7 cellular contexts compared by ENCODE assay signal in genomic region chr2:73163522-73164367, GRCh38. TPM values are rescaled to one million over a fixed set of nuclear protein-coding genes. Genes with fewer than 3 reads are reported as not detected.
DNase-seq lines count a peak whose midpoint lies in the region; ATAC-seq, FAIRE-seq and TF ChIP-seq lines count a peak whose summit lies in the region.

No MANE protein-coding gene starts in this region.

- no peaks in the 10 kb centered on the region for H3K9me1 ChIP-seq in keratinocyte (ENCODE audit: control insufficient read depth, extremely low read depth, insufficient read depth, low read length)

- H2AFZ ChIP-seq in HCT116 (ENCODE audit: low read depth, low read length, poor library complexity, severe bottlenecking), result peak overlapping the region; percentile 59
- no peak overlapping the region for H2AFZ ChIP-seq in keratinocyte (ENCODE audit: control insufficient read depth, low read length)

- intact Hi-C loops in HCT116 (cut with micrococcal nuclease) (loop anchor here (1.0 to 2.0 kb wide), 3 partner anchors 78 to 271 kb away; no protein-coding TSS in a partner anchor), breast epithelium (cut with DNase I; ENCODE audit: low total_unique reads) (no loop called here)

- TF ChIP-seq RAD21 in HCT116 (IDR thresholded peaks at IDR 0.05; ENCODE audit: low read depth), result peak; percentile 86

- no peaks in the 10 kb centered on the region for H3K36me3 ChIP-seq in HCT116 (ENCODE audit: control insufficient read depth in 1 of 2, insufficient read depth in 2 of 2, low read length in 2 of 2)
- no peaks in the 10 kb centered on the region for H3K36me3 ChIP-seq in breast epithelium
- H3K36me3 ChIP-seq in keratinocyte (ENCODE audit: control insufficient read depth in 2 of 2, extremely low read depth in 1 of 2, insufficient read depth in 2 of 2, low read length in 2 of 2), result no peaks in the 10 kb centered on the region

- BruUV-seq in HCT116 (replicated peaks; lab: Mats Ljungman, UMichigan), result no TSS peak

- H3K9me3 ChIP-seq in HCT116 (ENCODE audit: control insufficient read depth in 1 of 2, insufficient read depth in 1 of 2, low read depth in 1 of 2, low read length in 2 of 2) (no peaks in the 10 kb centered on the region), breast epithelium (no peaks in the 10 kb centered on the region), keratinocyte (ENCODE audit: control insufficient read depth, low read depth, low read length) (no peaks in the 10 kb centered on the region)

- CTCF ChIA-PET in HCT116 (lab: Charles Lee), result interaction anchor here (0.6 to 2.6 kb wide), 8 partner anchors 14 to 859 kb away, joined by 3 to 13 read pairs (median 4); partner anchors contain the start of gene SPR

- no peak for FAIRE-seq in keratinocyte (lab: Jason Lieb, UNC)

- peak; percentile 33 for DNase-seq in GM04504 (ENCODE audit: low read depth)
- peak; percentile 69 for DNase-seq in HCT116 (ENCODE audit: low read depth, low spot score)
- DNase-seq in NCI-H146 (lab: John Stamatoyannopoulos, UW), result peak; percentile 58
- peak; percentile 73 for DNase-seq in UCSD-AML1 (lab: John Stamatoyannopoulos, UW; ENCODE audit: unreplicated experiment)
- no peak for DNase-seq in breast epithelium (ENCODE audit: low spot score in 2 of 2)
- no peak for DNase-seq in keratinocyte (ENCODE audit: low read depth, low spot score)
- DNase-seq in stimulated activated CD4-positive, alpha-beta T cell treated with anti-CD3 and anti-CD28 coated beads, Interleukin-1b, Interleukin-23, amount 100 ng/mL, for 48 hours, result peak; percentile 63

- H3K79me2 ChIP-seq in HCT116 (ENCODE audit: insufficient read depth, low read length) (no peaks in the 10 kb centered on the region), keratinocyte (ENCODE audit: control insufficient read depth, insufficient read depth, low read length) (no peaks in the 10 kb centered on the region)

- H3K27me3 ChIP-seq in HCT116 (ENCODE audit: insufficient read depth, low read length) (no peaks in the 10 kb centered on the region), breast epithelium (no peaks in the 10 kb centered on the region), keratinocyte (ENCODE audit: control insufficient read depth, extremely low read depth, insufficient read depth, low read length) (peaks cover 3% of the 10 kb centered on the region)

- no peaks in the 10 kb centered on the region for H3K9me2 ChIP-seq in HCT116 (ENCODE audit: insufficient read depth)

- TF ChIP-seq POLR2A in HCT116 (IDR thresholded peaks at IDR 0.05; ENCODE audit: borderline replicate concordance, extremely low read depth, insufficient read depth, insufficient read length) (no peak), breast epithelium (IDR thresholded peaks at IDR 0.05) (no peak)

- POLR2A ChIA-PET in HCT116 (lab: Charles Lee), result no interaction called here

- TF ChIP-seq CTCF in HCT116 (IDR thresholded peaks at IDR 0.05 in 2 of 3, conservative IDR thresholded peaks at IDR 0.05 in 1 of 3; ENCODE audit: borderline replicate concordance in 1 of 3, insufficient read depth in 1 of 3, low read depth in 2 of 3, low read length in 2 of 3) (peak; percentile 83 to 87 (median 87); a peak in 5 of 6 replicates), breast epithelium (IDR thresholded peaks at IDR 0.05) (peak; percentile 66 to 81 (median 79)), keratinocyte (optimal IDR thresholded peaks at IDR 0.05 in 1 of 3, IDR thresholded peaks at IDR 0.05 in 1 of 3, conservative IDR thresholded peaks at IDR 0.05 in 1 of 3; ENCODE audit: extremely low read depth in 1 of 3, insufficient read depth in 2 of 3, low read length in 3 of 3) (peak; percentile 79 to 87 (median 84))

- peak; percentile 99 for ATAC-seq in HCT116

- RAD21 ChIA-PET in HCT116 (lab: Charles Lee; ENCODE audit: low non-redundant PET in 1 of 2, low total read pairs in 2 of 2, uncharacterized antibody in 2 of 2, unreplicated experiment in 2 of 2), result interaction anchor here (0.6 to 0.7 kb wide), 3 partner anchors 58 to 406 kb away, joined by 3 to 5 read pairs (median 3); no protein-coding TSS in a partner anchor

- no peak overlapping the region for H3K4me3 ChIP-seq in HCT116 (replicated peaks in 1 of 2; ENCODE audit: low read depth in 1 of 2, low read length in 2 of 2)
- no peak overlapping the region for H3K4me3 ChIP-seq in breast epithelium
- no peak overlapping the region for H3K4me3 ChIP-seq in keratinocyte (ENCODE audit: control insufficient read depth in 2 of 3, extremely low read depth in 1 of 3, insufficient read depth in 2 of 3, low read depth in 1 of 3, low read length in 3 of 3)

- H4K20me1 ChIP-seq in HCT116 (ENCODE audit: insufficient read depth) (no peaks in the 10 kb centered on the region), keratinocyte (ENCODE audit: control insufficient read depth, extremely low read depth, insufficient read depth, low read length) (no peaks in the 10 kb centered on the region)

- no peaks in the 10 kb centered on the region; a peak in 2 of 4 replicates for H3K4me1 ChIP-seq in HCT116 (ENCODE audit: control insufficient read depth in 1 of 2, insufficient read depth in 2 of 2, low read length in 2 of 2)
- H3K4me1 ChIP-seq in breast epithelium, result no peaks in the 10 kb centered on the region
- H3K4me1 ChIP-seq in keratinocyte (ENCODE audit: control insufficient read depth, extremely low read depth, insufficient read depth, low read length), result no peaks in the 10 kb centered on the region

- H3K27ac ChIP-seq in HCT116 (ENCODE audit: low read depth, low read length), result no peak overlapping the region
- no peak overlapping the region for H3K27ac ChIP-seq in breast epithelium
- H3K27ac ChIP-seq in keratinocyte (ENCODE audit: control insufficient read depth, insufficient read depth, low read length), result no peak overlapping the region

- no peak overlapping the region for H3K9ac ChIP-seq in HCT116 (ENCODE audit: low read length)
- H3K9ac ChIP-seq in keratinocyte (ENCODE audit: control insufficient read depth, extremely low read depth, insufficient read depth, low read length), result no peak overlapping the region

- H3K4me2 ChIP-seq in HCT116 (ENCODE audit: low read length) (peak overlapping the region; percentile 31; the same call in 1 of the 2 replicates), keratinocyte (ENCODE audit: control insufficient read depth, extremely low read depth, insufficient read depth, low read depth, low read length) (no peak overlapping the region)

- dilution Hi-C loops in keratinocyte (cut with MboI; ENCODE audit: extremely low pct_ligation_motif_present, low sequenced_read_pairs), result no loop called here

TF ChIP-seq in HCT116, 20 proteins besides CTCF, POLR2A, EP300 and RAD21:
- TF ChIP-seq POLR2AphosphoS5 (IDR thresholded peaks at IDR 0.05; ENCODE audit: low read depth, low read length) (no peak), YY1 (IDR thresholded peaks at IDR 0.05; ENCODE audit: extremely low read depth, insufficient replicate concordance, low read depth, low read length) (peak; percentile 45)

RNA-seq across cellular contexts. Expression of gene NOTO, which starts 38.6 kb away (rescaled TPM):
- total RNA-seq in HCT116 (2021; ENCODE audit: unreplicated experiment), result not detected
- not detected in 2 replicates for polyA plus RNA-seq in HCT116 (2012)
- not detected for total RNA-seq in breast epithelium
- not detected in 3 replicates for polyA plus RNA-seq in keratinocyte
- polyA plus RNA-seq in keratinocyte (2011; ENCODE audit: low read depth), result not detected
- polyA plus RNA-seq in keratinocyte (2011; cell fraction: cytosol; rRNA removed), result not detected in 2 replicates
- not detected in 2 replicates for polyA plus RNA-seq in keratinocyte (2011; cell fraction: nucleus; rRNA removed)
- not detected in 2 replicates for polyA plus RNA-seq in keratinocyte (2012; ENCODE audit: low replicate concordance)
- not detected in 3 replicates for polyA minus RNA-seq in keratinocyte
- polyA minus RNA-seq in keratinocyte (2011; cell fraction: cytosol; rRNA and poly(A)+ RNA removed), result not detected
- polyA minus RNA-seq in keratinocyte (2011; cell fraction: nucleus; rRNA and poly(A)+ RNA removed), result not detected in 2 replicates

RNA-seq across cellular contexts. Expression of gene SMYD5, which starts 50.3 kb away (rescaled TPM):
- total RNA-seq in HCT116 (2021; ENCODE audit: unreplicated experiment) (37.4 TPM), breast epithelium (10 to 100 TPM; 14.1 to 21.6 (median 18.3) TPM)
- 29.6 and 29.7 TPM in 2 replicates for polyA plus RNA-seq in HCT116 (2012)
- polyA plus RNA-seq in keratinocyte, result 18.6 to 24.2 TPM (median 19.8 TPM) in 3 replicates
- polyA plus RNA-seq in keratinocyte (2011; ENCODE audit: low read depth), result 4.0 TPM
- polyA plus RNA-seq in keratinocyte (2011; cell fraction: cytosol; rRNA removed), result 17.1 and 17.4 TPM in 2 replicates
- 34.6 and 40.0 TPM in 2 replicates for polyA plus RNA-seq in keratinocyte (2011; cell fraction: nucleus; rRNA removed)
- 17.6 and 25.3 TPM in 2 replicates for polyA plus RNA-seq in keratinocyte (2012; ENCODE audit: low replicate concordance)
- 14.3 to 52.1 TPM (median 34.3 TPM) in 3 replicates for polyA minus RNA-seq in keratinocyte
- 13.4 TPM for polyA minus RNA-seq in keratinocyte (2011; cell fraction: cytosol; rRNA and poly(A)+ RNA removed)
- 11.4 and 16.9 TPM in 2 replicates for polyA minus RNA-seq in keratinocyte (2011; cell fraction: nucleus; rRNA and poly(A)+ RNA removed)

RNA-seq across cellular contexts. Expression of gene RAB11FIP5, which starts 51.0 kb away (rescaled TPM):
- total RNA-seq in HCT116 (2021; ENCODE audit: unreplicated experiment) (20.8 TPM), breast epithelium (10 to 100 TPM; 20.6 to 27.4 (median 26.5) TPM)
- polyA plus RNA-seq in HCT116 (2012), result 21.0 and 27.0 TPM in 2 replicates
- polyA plus RNA-seq in keratinocyte, result 39.7 to 41.2 TPM (median 40.1 TPM) in 3 replicates
- 12.2 TPM for polyA plus RNA-seq in keratinocyte (2011; ENCODE audit: low read depth)
- 40.5 and 47.1 TPM in 2 replicates for polyA plus RNA-seq in keratinocyte (2011; cell fraction: cytosol; rRNA removed)
- 59.8 and 69.0 TPM in 2 replicates for polyA plus RNA-seq in keratinocyte (2011; cell fraction: nucleus; rRNA removed)
- polyA plus RNA-seq in keratinocyte (2012; ENCODE audit: low replicate concordance), result 42.8 and 45.3 TPM in 2 replicates
- 60.6 to 97.3 TPM (median 69.6 TPM) in 3 replicates for polyA minus RNA-seq in keratinocyte
- polyA minus RNA-seq in keratinocyte (2011; cell fraction: cytosol; rRNA and poly(A)+ RNA removed), result 43.2 TPM
- polyA minus RNA-seq in keratinocyte (2011; cell fraction: nucleus; rRNA and poly(A)+ RNA removed), result 36.5 and 54.3 TPM in 2 replicates

Comparison
In these comparisons a context has a peak if more than half of its experiments do, and no peak if none do; other contexts are left out.
1. DNase-seq: peak in GM04504 (single experiment), HCT116 (single experiment), NCI-H146 (single experiment), UCSD-AML1 (single experiment) and stimulated activated CD4-positive, alpha-beta T cell treated with anti-CD3 and anti-CD28 coated beads, Interleukin-1b, Interleukin-23, amount 100 ng/mL, for 48 hours (single experiment); none in breast epithelium (0 of 2) and keratinocyte (single experiment).
2. Peak in every context shown above with its lines, with median percentiles within 50 percentile points of each other: CTCF ChIP-seq.